In the genomic region with DNA sequence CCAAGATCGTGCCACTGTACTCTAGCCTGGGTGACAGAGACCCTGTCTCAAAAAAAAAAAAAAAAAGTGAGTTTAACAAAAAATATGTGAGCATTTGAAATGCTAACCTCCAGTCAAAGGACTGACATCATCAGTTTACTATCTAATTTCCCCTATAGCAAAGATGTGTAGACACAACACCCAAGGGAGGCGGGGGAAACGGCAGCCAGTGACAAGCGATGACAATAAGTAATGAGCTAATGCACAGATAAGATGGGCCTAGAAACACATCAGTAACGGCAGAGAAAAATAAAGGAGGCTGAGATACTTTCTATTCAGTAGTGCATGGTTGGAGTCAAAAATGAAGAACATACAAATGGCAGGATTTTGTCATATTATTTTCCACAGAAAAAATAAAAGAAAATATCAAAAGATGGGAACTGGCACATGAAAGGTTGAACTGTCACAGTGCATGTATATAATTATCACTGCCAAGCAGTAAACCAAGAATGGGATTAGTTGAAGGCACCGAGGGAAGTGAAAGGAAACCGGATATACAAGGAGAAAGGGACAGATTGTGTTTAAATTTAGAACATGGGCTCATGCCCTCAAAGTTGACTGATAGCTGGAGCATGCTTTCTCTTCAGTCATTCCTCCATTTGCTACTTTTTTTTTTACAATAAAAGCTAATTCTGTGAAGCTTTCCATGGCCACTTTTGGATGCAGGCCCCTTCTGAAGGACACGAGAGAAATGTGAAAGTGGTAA, we compare ENCODE assay signal across 24 cellular contexts. TPM values are rescaled to one million over a fixed set of nuclear protein-coding genes. Genes with fewer than 3 reads are reported as not detected.
DNase-seq lines count a peak whose midpoint lies in the region; ATAC-seq and TF ChIP-seq lines count a peak whose summit lies in the region.
"Had no signal": no experiment of that assay in that cellular context is flagged by ENCODE, and none has a peak within 500 bp of the region (broad histone marks: within the 10 kb centered on the region; RNA-seq: fewer than 3 reads in every experiment).

No MANE protein-coding gene starts in this region.

- TF ChIP-seq RAD21 in IMR-90 (IDR thresholded peaks at IDR 0.05; ENCODE audit: low read length), result no peak

- H3K4me1 Mint-ChIP-seq in activated T-cell treated with anti-CD3 and anti-CD28 coated beads, Interleukin-2, amount 50 U/mL, for 72 hours (ENCODE audit: low read depth), result no peaks in the 10 kb centered on the region
- H3K4me1 Mint-ChIP-seq: activated CD4-positive, alpha-beta T cell treated with anti-CD3 and anti-CD28 coated beads, Interleukin-2, amount 10 ng/mL, durations not matched to agents 7 days and 5 days; central memory CD8-positive, alpha-beta T cell; naive thymus-derived CD8-positive, alpha-beta T cell had no signal

- H2AK9ac ChIP-seq in IMR-90 (replicated peaks; ENCODE audit: low read depth, low read length, poor library complexity), result no peak overlapping the region

- in situ Hi-C loops in IMR-90 (cut with MboI; ENCODE audit: low sequenced_read_pairs), result no loop called here
- in situ Hi-C loops in SK-MEL-5 (cut with HindIII; ENCODE audit: low pct_unique_long_range_greater_than_20kb, low sequenced_read_pairs), result no loop called here

- H2AFZ ChIP-seq in IMR-90 (replicated peaks; ENCODE audit: low read length, poor library complexity) (no peak overlapping the region), mesenchymal stem cell (ENCODE audit: low read depth, low read length) (no peak overlapping the region)
- H2AFZ ChIP-seq: GM23248 had no signal

- H2BK12ac ChIP-seq in mesenchymal stem cell (ENCODE audit: low read length in 2 of 2), result no peak overlapping the region

- CTCF ChIA-PET in IMR-90 (lab: Yijun Ruan, JAX), result interaction anchor here (0.6 kb wide), 2 partner anchors 31 to 110 kb away, joined by 3 read pairs; no protein-coding TSS in a partner anchor

- no peaks in the 10 kb centered on the region for H3K27me3 Mint-ChIP-seq in activated T-cell treated with anti-CD3 and anti-CD28 coated beads, Interleukin-2, amount 50 U/mL, for 72 hours (ENCODE audit: low read depth)

- H4K8ac ChIP-seq in IMR-90 (ENCODE audit: low read depth in 2 of 2, low read length in 2 of 2) (peak overlapping the region; percentile 9 to 45; a peak in 2 of 4 replicates), mesenchymal stem cell (ENCODE audit: low read length) (no peak overlapping the region)

- peak overlapping the region; percentile 47 for H3K4ac ChIP-seq in IMR-90 (ENCODE audit: low read depth, low read length)
- H3K4ac ChIP-seq in mesenchymal stem cell (ENCODE audit: low read depth in 1 of 2, low read length in 2 of 2), result peak overlapping the region in 1 of 2 experiments; percentile 58

- H2AK5ac ChIP-seq in IMR-90 (ENCODE audit: low read depth, low read length) (0 out of 2 replicates have a peak overlapping the region, but pooled peaks have one; percentile 25), mesenchymal stem cell (ENCODE audit: low read length, severe bottlenecking) (peak overlapping the region; percentile 91)

- H3K79me1 ChIP-seq in IMR-90 (ENCODE audit: low read depth in 1 of 2, low read length in 2 of 2) (peaks cover 10 to 73% of the 10 kb centered on the region in 2 experiments; a peak in 3 of 4 replicates), mesenchymal stem cell (replicated peaks; ENCODE audit: low read length, poor library complexity, severe bottlenecking) (peaks cover 1% of the 10 kb centered on the region)

- H3K18ac ChIP-seq in IMR-90 (ENCODE audit: low read depth, low read length), result no peak overlapping the region
- peak overlapping the region in 1 of 2 experiments; percentile 56 for H3K18ac ChIP-seq in mesenchymal stem cell (ENCODE audit: low read depth in 1 of 2, low read length in 2 of 2)

- intact Hi-C loops in IMR-90 (cut with micrococcal nuclease) (loop anchor here (5.0 kb wide), 1 partner anchor 44 kb away; a partner anchor contains a TSS), spleen (cut with DNase I; ENCODE audit: low total_unique reads) (no loop called here), lower lobe of right lung (cut with DNase I) (no loop called here)

- H3K56ac ChIP-seq in IMR-90 (ENCODE audit: extremely low read depth, insufficient read depth, low read length), result no peak overlapping the region

- TF ChIP-seq CTCF in IMR-90 (conservative IDR thresholded peaks at IDR 0.05; ENCODE audit: low read depth, low read length) (no peak), spleen (IDR thresholded peaks at IDR 0.05 in 8 of 11, conservative IDR thresholded peaks at IDR 0.05 in 3 of 11) (no peak), lower lobe of right lung (IDR thresholded peaks at IDR 0.05) (no peak)

- H3K27me3 ChIP-seq in IMR-90 (ENCODE audit: control insufficient read depth, insufficient read depth, low read length) (no peaks in the 10 kb centered on the region), mesenchymal stem cell (ENCODE audit: control insufficient read depth in 1 of 2, insufficient read depth in 1 of 2, low read length in 2 of 2) (no peaks in the 10 kb centered on the region), spleen (replicated peaks in 1 of 7) (no peaks in the 10 kb centered on the region), lower lobe of right lung (ENCODE audit: low read depth) (no peaks in the 10 kb centered on the region)
- H3K27me3 ChIP-seq: esophagus squamous epithelium, suprapubic skin had no signal

- H4K20me1 ChIP-seq in IMR-90 (ENCODE audit: insufficient read depth, low read length), result peaks cover 9% of the 10 kb centered on the region

- H3K9me3 ChIP-seq in IMR-90 (ENCODE audit: control insufficient read depth, insufficient read depth, low read length), result no peaks in the 10 kb centered on the region
- no peaks in the 10 kb centered on the region for H3K9me3 ChIP-seq in mesenchymal stem cell (ENCODE audit: control insufficient read depth, low read length)
- H3K9me3 ChIP-seq in spleen, result no peaks in the 10 kb centered on the region
- H3K9me3 ChIP-seq in lower lobe of right lung, result no peaks in the 10 kb centered on the region
- H3K9me3 ChIP-seq: esophagus squamous epithelium, prostate gland, suprapubic skin had no signal

- dilution Hi-C loops in IMR-90 (cut with HindIII; ENCODE audit: low sequenced_read_pairs, unreplicated experiment), result no loop called here

- H2BK120ac ChIP-seq in IMR-90 (ENCODE audit: low read depth, low read length) (peak overlapping the region; percentile 78), mesenchymal stem cell (ENCODE audit: low read depth, low read length) (no peak overlapping the region)

- peaks cover 17% of the 10 kb centered on the region for H3K9me1 ChIP-seq in IMR-90 (ENCODE audit: insufficient read depth, low read length)

- no peak overlapping the region; the same call in 1 of the 2 replicates for H3K4me2 ChIP-seq in IMR-90 (ENCODE audit: low read depth, low read length)
- H3K4me2 ChIP-seq in mesenchymal stem cell (ENCODE audit: low read length, poor library complexity, severe bottlenecking), result no peak overlapping the region

- H3K4me3 ChIP-seq in IMR-90 (ENCODE audit: insufficient read depth, low read depth, low read length), result no peak overlapping the region
- H3K4me3 ChIP-seq in mesenchymal stem cell (ENCODE audit: insufficient read depth in 1 of 2, low read depth in 1 of 2, low read length in 2 of 2), result no peak overlapping the region
- no peak overlapping the region for H3K4me3 ChIP-seq in spleen
- no peak overlapping the region for H3K4me3 ChIP-seq in lower lobe of right lung
- H3K4me3 ChIP-seq: esophagus squamous epithelium, GM23248, prostate gland, suprapubic skin had no signal

- peak overlapping the region; percentile 6; the same call in 1 of the 2 replicates for H3K23ac ChIP-seq in IMR-90 (ENCODE audit: low read depth, low read length)
- H3K23ac ChIP-seq in mesenchymal stem cell (ENCODE audit: low read length in 2 of 2), result no peak overlapping the region

- no peak overlapping the region for H3K4me3 Mint-ChIP-seq in activated T-cell treated with anti-CD3 and anti-CD28 coated beads, Interleukin-2, amount 50 U/mL, for 72 hours
- H3K4me3 Mint-ChIP-seq: activated CD4-positive, alpha-beta T cell treated with anti-CD3 and anti-CD28 coated beads, Interleukin-2, amount 10 ng/mL, durations not matched to agents 7 days and 5 days; central memory CD8-positive, alpha-beta T cell; naive thymus-derived CD8-positive, alpha-beta T cell had no signal

- WGBS in IMR-90 (ENCODE audit: extremely low coverage in 2 of 2, insufficient read length in 1 of 2), 2 experiments, result no CpG with 5 or more reads among the region's 8 CpGs
- WGBS in mesenchymal stem cell, result 77% methylated on average over 7 of the region's 8 CpGs
- 61 to 78% (median 73%) methylated on average over 8 of the region's 8 CpGs for WGBS in spleen, 5 donors

- ATAC-seq in IMR-90 (ENCODE audit: low read depth) (no peak), lower lobe of right lung (no peak)
- ATAC-seq in activated T-cell treated with anti-CD3 and anti-CD28 coated beads, Interleukin-2, amount 50 U/mL, for 72 hours (replicated peaks in 1 of 2), result no peak
- ATAC-seq: naive thymus-derived CD8-positive, alpha-beta T cell had no signal

- H3K27ac ChIP-seq in IMR-90 (ENCODE audit: insufficient read depth, low read length) (peak overlapping the region; percentile 9; the same call in 1 of the 2 replicates), mesenchymal stem cell (ENCODE audit: low read length, poor library complexity, severe bottlenecking) (peak overlapping the region; percentile 22), spleen (peak overlapping the region in 5 of 8 donors; percentile 5 to 51 (median 41)), lower lobe of right lung (no peak overlapping the region)
- H3K27ac ChIP-seq: GM23248, prostate gland, suprapubic skin had no signal

- H3K9ac ChIP-seq in IMR-90 (ENCODE audit: low read depth, low read length), result no peak overlapping the region
- H3K9ac ChIP-seq in mesenchymal stem cell (ENCODE audit: low read length), result no peak overlapping the region
- H3K9ac ChIP-seq: GM23248 had no signal

- TF ChIP-seq POLR2A in IMR-90 (IDR thresholded peaks at IDR 0.05; ENCODE audit: low read depth, low read length) (no peak), spleen (IDR thresholded peaks at IDR 0.05) (no peak)

- no peak overlapping the region for H2BK20ac ChIP-seq in IMR-90 (ENCODE audit: low read depth, low read length)

- no peaks in the 10 kb centered on the region for H3K36me3 ChIP-seq in IMR-90 (ENCODE audit: control insufficient read depth, insufficient read depth, low read length)
- H3K36me3 ChIP-seq in mesenchymal stem cell (ENCODE audit: control insufficient read depth in 1 of 2, insufficient read depth in 2 of 2, low read depth in 1 of 2, low read length in 2 of 2), result peaks cover 0 to 35% of the 10 kb centered on the region in 2 experiments
- no peaks in the 10 kb centered on the region for H3K36me3 ChIP-seq in spleen
- H3K36me3 ChIP-seq in lower lobe of right lung, result no peaks in the 10 kb centered on the region
- H3K36me3 ChIP-seq: esophagus squamous epithelium, prostate gland, suprapubic skin had no signal

- H3K36me3 Mint-ChIP-seq in activated T-cell treated with anti-CD3 and anti-CD28 coated beads, Interleukin-2, amount 50 U/mL, for 72 hours (ENCODE audit: insufficient read depth in 2 of 2), result no peaks in the 10 kb centered on the region
- H3K36me3 Mint-ChIP-seq: naive thymus-derived CD8-positive, alpha-beta T cell had no signal

- no peak overlapping the region; the same call in 1 of the 2 replicates for H4K5ac ChIP-seq in IMR-90 (ENCODE audit: low read depth, low read length)

- no TSS peak for BruUV-seq in IMR-90 (replicated peaks; lab: Mats Ljungman, UMichigan)

- H3K14ac ChIP-seq in IMR-90 (replicated peaks; ENCODE audit: low read depth, low read length) (0 out of 2 replicates have a peak overlapping the region, but pooled peaks have one; percentile 1), mesenchymal stem cell (ENCODE audit: low read length in 2 of 2) (no peak overlapping the region)

- no peaks in the 10 kb centered on the region for H3K9me3 Mint-ChIP-seq in activated T-cell treated with anti-CD3 and anti-CD28 coated beads, Interleukin-2, amount 50 U/mL, for 72 hours
- H3K9me3 Mint-ChIP-seq: activated CD4-positive, alpha-beta T cell treated with anti-CD3 and anti-CD28 coated beads, Interleukin-2, amount 10 ng/mL, durations not matched to agents 7 days and 5 days; central memory CD8-positive, alpha-beta T cell; naive thymus-derived CD8-positive, alpha-beta T cell had no signal

- DNase-seq in IMR-90, result no peak
- peak; percentile 25 for DNase-seq in SK-MEL-5 (ENCODE audit: low read depth, low spot score)
- no peak for DNase-seq in mesenchymal stem cell
- DNase-seq in spleen, result no peak
- DNase-seq in lower lobe of right lung, result no peak
- DNase-seq in SW 1271 (lab: John Stamatoyannopoulos, UW), result no peak
- DNase-seq in activated T-cell treated with anti-CD3 and anti-CD28 coated beads, Interleukin-2, amount 50 U/mL, for 72 hours, result no peak
- DNase-seq: activated CD4-positive, alpha-beta T cell treated with anti-CD3 and anti-CD28 coated beads, Interleukin-2, amount 10 ng/mL, durations not matched to agents 7 days and 5 days; activated CD8-positive, alpha-beta memory T cell treated with anti-CD3 and anti-CD28 coated beads, Interleukin-2, amount 50 U/mL, for 4 hours; activated effector memory CD4-positive, alpha-beta T cell treated with anti-CD3 and anti-CD28 coated beads, Interleukin-2, amount 50 U/mL, for 16 hours; AML-193; effector CD4-positive, alpha-beta T cell; esophagus squamous epithelium; GM23248; naive thymus-derived CD8-positive, alpha-beta T cell; NCI-H1092; NCI-H2029 treated with DMSO at 0.1 percent for 48 hours; NCI-H446; NK-92 treated with Interleukin-12 subunit alpha and Interleukin-12 subunit beta, amount 100 ng/mL, for 24 hours; RPMI8226 had no signal

- POLR2A ChIA-PET in IMR-90 (lab: Charles Lee; ENCODE audit: unreplicated experiment), result no interaction called here

- peak overlapping the region; percentile 54; the same call in 1 of the 3 replicates for H2BK15ac ChIP-seq in IMR-90 (ENCODE audit: low read depth, low read length)
- H2BK15ac ChIP-seq in mesenchymal stem cell (ENCODE audit: low read depth, poor library complexity, severe bottlenecking), result no peak overlapping the region

- no peak overlapping the region for H3K27ac Mint-ChIP-seq in activated T-cell treated with anti-CD3 and anti-CD28 coated beads, Interleukin-2, amount 50 U/mL, for 72 hours
- H3K27ac Mint-ChIP-seq: activated CD4-positive, alpha-beta T cell treated with anti-CD3 and anti-CD28 coated beads, Interleukin-2, amount 10 ng/mL, durations not matched to agents 7 days and 5 days; naive thymus-derived CD8-positive, alpha-beta T cell had no signal

- H2BK5ac ChIP-seq in IMR-90 (ENCODE audit: low read depth, low read length, poor library complexity, severe bottlenecking), result peak overlapping the region; percentile 6
- peak overlapping the region; percentile 80 for H2BK5ac ChIP-seq in mesenchymal stem cell (ENCODE audit: low read depth, low read length, poor library complexity, severe bottlenecking)

- H4K91ac ChIP-seq in IMR-90 (ENCODE audit: insufficient read depth, low read depth, low read length) (peak overlapping the region; percentile 54; the same call in 1 of the 2 replicates), mesenchymal stem cell (ENCODE audit: low read length) (no peak overlapping the region)

- peaks cover 27% of the 10 kb centered on the region for H3K4me1 ChIP-seq in IMR-90 (ENCODE audit: control insufficient read depth, insufficient read depth, low read length)
- H3K4me1 ChIP-seq in mesenchymal stem cell (ENCODE audit: control insufficient read depth, insufficient read depth, low read depth, low read length), result peaks cover 36% of the 10 kb centered on the region
- peaks cover 0 to 64% (median 25%) of the 10 kb centered on the region in 6 donors for H3K4me1 ChIP-seq in spleen
- peaks cover 46% of the 10 kb centered on the region for H3K4me1 ChIP-seq in lower lobe of right lung
- H3K4me1 ChIP-seq: prostate gland had no signal

RNA-seq across cellular contexts. Expression of a gene that starts 41.8 kb away (rescaled TPM):
- total RNA-seq in IMR-90 (2012; rRNA removed) (33.2 and 34.2 TPM in 2 replicates), spleen (100 to 1,000 TPM; 450 to 947 (median 589) TPM), lower lobe of right lung (322 TPM)
- polyA plus RNA-seq in IMR-90 (2012; rRNA removed) (267 and 338 TPM in 2 replicates), spleen (100 to 1,000 TPM; 127 to 444 (median 249) TPM)
- polyA plus RNA-seq in IMR-90 (2012; cell fraction: cytosol; rRNA removed), result 354 and 595 TPM in 2 replicates
- 197 and 320 TPM in 2 replicates for polyA plus RNA-seq in IMR-90 (2012; cell fraction: nucleus; rRNA removed; ENCODE audit: low replicate concordance)
- 210 and 214 TPM in 2 replicates for total RNA-seq in SK-MEL-5 (2014; rRNA removed; shearing (Covaris generic))
- polyA plus RNA-seq in SK-MEL-5 (2015; cell fraction: cytosol; rRNA removed), result 312 and 354 TPM in 2 replicates
- polyA plus RNA-seq in SK-MEL-5 (2015; cell fraction: nucleus; rRNA removed), result 79.2 and 85.7 TPM in 2 replicates
- polyA plus RNA-seq in mesenchymal stem cell (2013, experiment 1 of 2), result 2,552 TPM
- polyA plus RNA-seq in mesenchymal stem cell (2013, experiment 2 of 2), result 3,066 TPM
- not detected for total RNA-seq in activated T-cell treated with anti-CD3 and anti-CD28 coated beads, Interleukin-2, amount 50 U/mL, for 72 hours
- total RNA-seq: HT-29; naive thymus-derived CD8-positive, alpha-beta T cell had no signal
- polyA plus RNA-seq: naive thymus-derived CD8-positive, alpha-beta T cell had no signal

Comparison
In these comparisons a context has a peak if more than half of its experiments do, and no peak if none do; other contexts are left out.
1. RNA of a gene that starts 41.8 kb away (total RNA-seq): 450 to 947 TPM in spleen, 322 TPM in lower lobe of right lung (single experiment), 210 to 214 TPM in SK-MEL-5 and 33.2 to 34.2 TPM in IMR-90; not detected in activated T-cell treated with anti-CD3 and anti-CD28 coated beads, Interleukin-2, amount 50 U/mL, for 72 hours; every median in the first group is over 10 times any median in the second.